Comparison of ENCODE assay signal across 8 cellular contexts in genomic region chr19:4581381-4582111, GRCh38. TPM values are rescaled to one million over a fixed set of nuclear protein-coding genes. Genes with fewer than 3 reads are reported as not detected.
DNase-seq lines count a peak whose midpoint lies in the region; ATAC-seq, FAIRE-seq and TF ChIP-seq lines count a peak whose summit lies in the region.

No MANE protein-coding gene starts in this region.

- no peak for FAIRE-seq in GM12891 (lab: Jason Lieb, UNC)

- H4K20me1 ChIP-seq in SK-N-SH (ENCODE audit: insufficient read depth) (no peaks in the 10 kb centered on the region), OCI-LY1 (ENCODE audit: insufficient read depth, low read length) (no peaks in the 10 kb centered on the region)

- no peak for TF ChIP-seq EP300 in SK-N-SH (IDR thresholded peaks at IDR 0.05; ENCODE audit: borderline replicate concordance in 1 of 2, low read depth in 1 of 2, low read length in 1 of 2)

- TF ChIP-seq POLR2A in GM12891 (IDR thresholded peaks at IDR 0.05; ENCODE audit: low read depth, low read length) (no peak), lower leg skin (IDR thresholded peaks at IDR 0.05) (no peak)

- intact Hi-C loops in lower leg skin (cut with DNase I; ENCODE audit: low total_unique reads): no loop called here

- no peak for ATAC-seq in SK-N-SH treated with all-trans-retinoic acid at 6 μM for 48 hours

- POLR2A ChIA-PET in SK-N-SH (lab: Yijun Ruan, JAX): no interaction called here

- H2AFZ ChIP-seq in SK-N-SH (ENCODE audit: low read depth) (no peak overlapping the region), OCI-LY1 (ENCODE audit: low read length) (no peak overlapping the region)

- H3K27me3 ChIP-seq in SK-N-SH (ENCODE audit: insufficient read depth) (peaks cover 22% of the 10 kb centered on the region; the same call in 1 of the 2 replicates), OCI-LY1 (ENCODE audit: insufficient read depth, low read length) (no peaks in the 10 kb centered on the region; the same call in 1 of the 2 replicates)

- H3K4me3 ChIP-seq in SK-N-SH (ENCODE audit: low read depth in 2 of 2, low read length in 1 of 2): peak overlapping the region in 1 of 2 experiments; percentile 26; a peak in 2 of 4 replicates
- peak overlapping the region; percentile 25 for H3K4me3 ChIP-seq in OCI-LY1 (ENCODE audit: low read depth, low read length, poor library complexity, severe bottlenecking)
- peak overlapping the region; percentile 63 for H3K4me3 ChIP-seq in fibroblast of pulmonary artery (replicated peaks; ENCODE audit: low read depth, low read length)
- no peak overlapping the region for H3K4me3 ChIP-seq in lower leg skin (ENCODE audit: low read depth, poor library complexity, severe bottlenecking)

- H3K4me1 ChIP-seq in SK-N-SH (ENCODE audit: control insufficient read depth in 1 of 2, insufficient read depth in 2 of 2, low read depth in 1 of 2, low read length in 1 of 2) (peaks cover 0 to 8% of the 10 kb centered on the region in 2 experiments; a peak in 1 of 4 replicates), OCI-LY1 (ENCODE audit: insufficient read depth, low read length, severe bottlenecking) (peaks cover 7% of the 10 kb centered on the region)

- DNase-seq in SK-N-SH: peak; percentile 94
- DNase-seq in fibroblast of pulmonary artery (ENCODE audit: low read depth): peak; percentile 45
- DNase-seq in stimulated activated CD4-positive, alpha-beta T cell treated with anti-CD3 and anti-CD28 coated beads, Interleukin-2, amount 100 ng/mL, for 48 hours: peak; percentile 19 to 20
- DNase-seq in NCI-H2029 (lab: John Stamatoyannopoulos, UW): no peak
- no peak for DNase-seq in GM12891 (ENCODE audit: insufficient read length, low spot score)
- no peak for DNase-seq in lower leg skin (ENCODE audit: low spot score in 2 of 2)

- peak overlapping the region; percentile 28; the same call in 1 of the 2 replicates for H3K4me2 ChIP-seq in SK-N-SH
- peak overlapping the region; percentile 37; the same call in 1 of the 2 replicates for H3K4me2 ChIP-seq in OCI-LY1 (ENCODE audit: low read length)

- no peak for TF ChIP-seq RAD21 in SK-N-SH (IDR thresholded peaks at IDR 0.05; ENCODE audit: low read length)

- H3K79me2 ChIP-seq in SK-N-SH (ENCODE audit: insufficient read depth) (no peaks in the 10 kb centered on the region), OCI-LY1 (ENCODE audit: insufficient read depth, low read length) (no peaks in the 10 kb centered on the region)

- H3K36me3 ChIP-seq in SK-N-SH (replicated peaks in 1 of 2; ENCODE audit: control insufficient read depth in 1 of 2, insufficient read depth in 2 of 2, low read length in 1 of 2): no peaks in the 10 kb centered on the region
- H3K36me3 ChIP-seq in OCI-LY1 (ENCODE audit: insufficient read depth, low read length): no peaks in the 10 kb centered on the region

- CTCF ChIA-PET in SK-N-SH (lab: Yijun Ruan, JAX): interaction anchor here (1.1 to 3.7 kb wide), 4 partner anchors 14 to 56 kb away, joined by 3 to 29 read pairs (median 6); no protein-coding TSS in a partner anchor

- 0% methylated on average over 3 of the region's 84 CpGs for WGBS in SK-N-SH (ENCODE audit: low lambda C conversion rate)
- 3 to 4% methylated on average over 15 to 27 of the region's 84 CpGs for WGBS in lower leg skin, 2 donors

- H3K27ac ChIP-seq in SK-N-SH (ENCODE audit: low read depth in 2 of 2, low read length in 1 of 2) (no peak overlapping the region), OCI-LY1 (ENCODE audit: low read depth, low read length, poor library complexity, severe bottlenecking) (no peak overlapping the region)

- H3F3A ChIP-seq in SK-N-SH (replicated peaks; ENCODE audit: insufficient read depth): peaks cover 19% of the 10 kb centered on the region
- no peaks in the 10 kb centered on the region; the same call in 1 of the 2 replicates for H3F3A ChIP-seq in OCI-LY1 (ENCODE audit: insufficient read depth, low read length)

- H3K9ac ChIP-seq in SK-N-SH: no peak overlapping the region
- no peak overlapping the region for H3K9ac ChIP-seq in OCI-LY1 (ENCODE audit: low read length)

- no peaks in the 10 kb centered on the region for H3K9me3 ChIP-seq in SK-N-SH
- no peaks in the 10 kb centered on the region for H3K9me3 ChIP-seq in OCI-LY1 (ENCODE audit: low read length)

- TF ChIP-seq CTCF in SK-N-SH (IDR thresholded peaks at IDR 0.05) (no peak), OCI-LY1 (IDR thresholded peaks at IDR 0.05; ENCODE audit: low read length) (no peak), fibroblast of pulmonary artery (IDR thresholded peaks at IDR 0.05; ENCODE audit: low read length, missing control alignments) (no peak), lower leg skin (IDR thresholded peaks at IDR 0.05) (no peak)

- no peaks in the 10 kb centered on the region for H3K9me2 ChIP-seq in SK-N-SH
- H3K9me2 ChIP-seq in OCI-LY1 (ENCODE audit: low read depth, low read length): no peaks in the 10 kb centered on the region

TF ChIP-seq in SK-N-SH, 30 proteins besides CTCF, POLR2A, EP300 and RAD21 (continues in another document):
- no peak for TF ChIP-seq EZH2phosphoT487 (IDR thresholded peaks at IDR 0.05; ENCODE audit: borderline replicate concordance, low read depth)
- TF ChIP-seq ZBTB33 (IDR thresholded peaks at IDR 0.05; ENCODE audit: borderline replicate concordance, low read depth): no peak

TF ChIP-seq in SK-N-SH treated with all-trans-retinoic acid at 6 μM for 48 hours, 23 proteins besides CTCF, POLR2A, EP300 and RAD21:
- TF ChIP-seq ARNTL (CRISPR knock-in tag; IDR thresholded peaks at IDR 0.05; ENCODE audit: borderline replicate concordance, low read depth): no peak
- no peak for TF ChIP-seq TSHZ2 (CRISPR knock-in tag; IDR thresholded peaks at IDR 0.05)

TF ChIP-seq in GM12891, 5 proteins besides CTCF, POLR2A, EP300 and RAD21:
- TF ChIP-seq TAF1 (IDR thresholded peaks at IDR 0.05; ENCODE audit: low read depth, low read length) (no peak), SPI1 (IDR thresholded peaks at IDR 0.05; ENCODE audit: low read depth, low read length) (no peak), POU2F2 (IDR thresholded peaks at IDR 0.05; ENCODE audit: low read depth, low read length) (no peak), PAX5 (IDR thresholded peaks at IDR 0.05; ENCODE audit: insufficient read depth, low read length, severe bottlenecking) (no peak), POLR2AphosphoS5 (IDR thresholded peaks at IDR 0.05; ENCODE audit: low read depth, low read length) (no peak)

RNA-seq across cellular contexts. Expression of gene SEMA6B, which starts 22.1 kb away (rescaled TPM):
- polyA plus RNA-seq in SK-N-SH (2012; rRNA removed): 2.0 and 3.7 TPM in 2 replicates
- 1.2 and 1.9 TPM in 2 replicates for polyA plus RNA-seq in SK-N-SH (2012; cell fraction: cytosol; rRNA removed)
- 1.6 and 1.9 TPM in 2 replicates for polyA plus RNA-seq in SK-N-SH (2012; cell fraction: nucleus; rRNA removed)
- polyA plus RNA-seq in GM12891 (2012; ENCODE audit: low read depth, missing spikeins): 0.03 TPM
- 1 to 10 TPM; 3.3 to 6.0 (median 3.6) TPM for total RNA-seq in lower leg skin

RNA-seq across cellular contexts. Expression of gene LRG1, which starts 41.7 kb away (rescaled TPM):
- 0.12 and 0.23 TPM in 2 replicates for polyA plus RNA-seq in SK-N-SH (2012; rRNA removed)
- 0.10 and 0.14 TPM in 2 replicates for polyA plus RNA-seq in SK-N-SH (2012; cell fraction: cytosol; rRNA removed)
- 0.02 and 0.05 TPM in 2 replicates for polyA plus RNA-seq in SK-N-SH (2012; cell fraction: nucleus; rRNA removed)
- 1.4 TPM for polyA plus RNA-seq in GM12891 (2012; ENCODE audit: low read depth, missing spikeins)
- 1 to 10 TPM; 1.8 to 9.9 (median 2.7) TPM for total RNA-seq in lower leg skin

RNA-seq across cellular contexts. Expression of gene PLIN5, which starts 46.5 kb away (rescaled TPM):
- 0.59 and 0.68 TPM in 2 replicates for polyA plus RNA-seq in SK-N-SH (2012; rRNA removed)
- 0.19 and 0.25 TPM in 2 replicates for polyA plus RNA-seq in SK-N-SH (2012; cell fraction: cytosol; rRNA removed)
- polyA plus RNA-seq in SK-N-SH (2012; cell fraction: nucleus; rRNA removed): 3.6 and 5.9 TPM in 2 replicates
- polyA plus RNA-seq in GM12891 (2012; ENCODE audit: low read depth, missing spikeins): 0.24 TPM
- 10 to 100 TPM in 1 of 4 donors, 1 to 10 TPM in 3; 1.0 to 21.2 (median 5.3) TPM for total RNA-seq in lower leg skin

RNA-seq across cellular contexts. Expression of gene TNFAIP8L1, which starts 57.8 kb away (rescaled TPM):
- polyA plus RNA-seq in SK-N-SH (2012; rRNA removed): 5.7 and 6.4 TPM in 2 replicates
- 4.6 and 6.5 TPM in 2 replicates for polyA plus RNA-seq in SK-N-SH (2012; cell fraction: cytosol; rRNA removed)
- polyA plus RNA-seq in SK-N-SH (2012; cell fraction: nucleus; rRNA removed): 3.5 and 4.0 TPM in 2 replicates
- polyA plus RNA-seq in GM12891 (2012; ENCODE audit: low read depth, missing spikeins): 9.2 TPM
- 10 to 100 TPM in 1 of 4 donors, 1 to 10 TPM in 3; 3.1 to 11.6 (median 7.0) TPM for total RNA-seq in lower leg skin

Comparison
In these comparisons a context has a peak if more than half of its experiments do, and no peak if none do; other contexts are left out.
1. DNase-seq: peak in SK-N-SH (single experiment), fibroblast of pulmonary artery (single experiment) and stimulated activated CD4-positive, alpha-beta T cell treated with anti-CD3 and anti-CD28 coated beads, Interleukin-2, amount 100 ng/mL, for 48 hours (2 of 2); none in NCI-H2029 (single experiment), GM12891 (single experiment) and lower leg skin (0 of 2).